In the genomic region with DNA sequence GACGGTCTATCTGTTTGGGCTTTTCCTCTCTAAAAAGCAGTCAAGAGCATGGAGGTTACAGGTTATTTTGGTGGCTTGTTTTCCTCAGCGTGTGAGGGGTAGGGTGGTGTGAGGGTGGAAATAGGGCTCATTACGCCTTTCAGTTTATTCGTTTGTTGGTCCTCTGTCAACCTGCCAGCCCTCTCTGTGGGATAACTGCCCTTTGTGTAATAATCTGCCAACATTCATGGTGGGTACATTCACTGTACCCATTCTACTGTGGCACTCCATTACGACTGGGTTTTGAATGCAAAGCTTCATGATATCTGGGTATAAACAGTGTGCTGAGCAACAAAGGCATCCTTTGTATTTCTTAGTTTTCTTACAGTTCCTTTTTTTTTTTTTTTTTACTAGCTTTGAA, we compare ENCODE assay signal across 16 cellular contexts.
A peak's percentile ranks its signal among the peaks of the same experiment; 100 is the strongest.
DNase-seq lines count a peak whose midpoint lies in the region; ATAC-seq and TF ChIP-seq lines count a peak whose summit lies in the region.
"Had no signal": no experiment of that assay in that cellular context is flagged by ENCODE, and none has a peak within 500 bp of the region (broad histone marks: within the 10 kb centered on the region; RNA-seq: fewer than 3 reads in every experiment).

No MANE protein-coding gene starts in this region.

- no peaks in the 10 kb centered on the region for H3K9me3 Mint-ChIP-seq in WTC11
- H3K9me3 Mint-ChIP-seq in glutamatergic neuron (ENCODE audit: unreplicated experiment): peaks cover 4% of the 10 kb centered on the region
- H3K9me3 Mint-ChIP-seq in activated CD4-positive, alpha-beta memory T cell treated with anti-CD3 and anti-CD28 coated beads, Interleukin-2, amount 10 ng/mL, durations not matched to agents 7 days and 5 days: no peaks in the 10 kb centered on the region
- H3K9me3 Mint-ChIP-seq: activated naive CD8-positive, alpha-beta T cell treated with anti-CD3 and anti-CD28 coated beads, Interleukin-2, amount 10 ng/mL, durations not matched to agents 7 days and 5 days; activated T-helper 1 cell treated with anti-CD3 and anti-CD28 coated beads, Interleukin-12 subunit alpha, Interleukin-12 subunit beta, Interleukin-2, Interleukin-4 antibody, amounts not matched to agents 30 ng/mL and 10 ng/mL and 1 ng/mL, durations not matched to agents 14 hours and 24 hours and 36 hours had no signal

- H3K4me3 Mint-ChIP-seq in WTC11 (peak overlapping the region; percentile 47), glutamatergic neuron (ENCODE audit: unreplicated experiment) (no peak overlapping the region)
- no peak overlapping the region for H3K4me3 Mint-ChIP-seq in activated CD4-positive, alpha-beta memory T cell treated with anti-CD3 and anti-CD28 coated beads, Interleukin-2, amount 10 ng/mL, durations not matched to agents 7 days and 5 days
- H3K4me3 Mint-ChIP-seq: activated naive CD8-positive, alpha-beta T cell treated with anti-CD3 and anti-CD28 coated beads, Interleukin-2, amount 10 ng/mL, durations not matched to agents 7 days and 5 days; activated T-helper 1 cell treated with anti-CD3 and anti-CD28 coated beads, Interleukin-12 subunit alpha, Interleukin-12 subunit beta, Interleukin-2, Interleukin-4 antibody, amounts not matched to agents 30 ng/mL and 10 ng/mL and 1 ng/mL, durations not matched to agents 14 hours and 24 hours and 36 hours; central memory CD8-positive, alpha-beta T cell; naive B cell; T-cell had no signal

- ATAC-seq in WTC11 (peak; percentile 70), HG02623 (IDR thresholded peaks at IDR 0.05; ENCODE audit: unreplicated experiment) (no peak)
- ATAC-seq: lower lobe of right lung, T-cell had no signal

- H3K27ac Mint-ChIP-seq in WTC11: peak overlapping the region; percentile 91
- peak overlapping the region; percentile 20 for H3K27ac Mint-ChIP-seq in glutamatergic neuron (ENCODE audit: unreplicated experiment)
- no peak overlapping the region for H3K27ac Mint-ChIP-seq in activated CD4-positive, alpha-beta memory T cell treated with anti-CD3 and anti-CD28 coated beads, Interleukin-2, amount 10 ng/mL, durations not matched to agents 7 days and 5 days
- H3K27ac Mint-ChIP-seq: activated naive CD8-positive, alpha-beta T cell treated with anti-CD3 and anti-CD28 coated beads, Interleukin-2, amount 10 ng/mL, durations not matched to agents 7 days and 5 days; activated T-helper 1 cell treated with anti-CD3 and anti-CD28 coated beads, Interleukin-12 subunit alpha, Interleukin-12 subunit beta, Interleukin-2, Interleukin-4 antibody, amounts not matched to agents 30 ng/mL and 10 ng/mL and 1 ng/mL, durations not matched to agents 14 hours and 24 hours and 36 hours; naive B cell; T-cell had no signal

- CTCF ChIA-PET in WTC11 (lab: Charles Lee): no interaction called here
- CTCF ChIA-PET in activated CD4-positive, alpha-beta memory T cell treated with anti-CD3 and anti-CD28 coated beads, Interleukin-2, amount 10 ng/mL, durations not matched to agents 7 days and 5 days (lab: Charles Lee): no interaction called here

- no peaks in the 10 kb centered on the region for H3K36me3 Mint-ChIP-seq in WTC11
- no peaks in the 10 kb centered on the region for H3K36me3 Mint-ChIP-seq in glutamatergic neuron (ENCODE audit: unreplicated experiment)
- no peaks in the 10 kb centered on the region for H3K36me3 Mint-ChIP-seq in activated CD4-positive, alpha-beta memory T cell treated with anti-CD3 and anti-CD28 coated beads, Interleukin-2, amount 10 ng/mL, durations not matched to agents 7 days and 5 days (ENCODE audit: low read depth)
- H3K36me3 Mint-ChIP-seq: activated naive CD8-positive, alpha-beta T cell treated with anti-CD3 and anti-CD28 coated beads, Interleukin-2, amount 10 ng/mL, durations not matched to agents 7 days and 5 days; naive B cell; T-cell had no signal

- POLR2A ChIA-PET in WTC11 (lab: Charles Lee): interaction anchor here (0.8 kb wide), 1 partner anchor 72 kb away, joined by 3 read pairs; no protein-coding TSS in a partner anchor
- POLR2A ChIA-PET in activated CD4-positive, alpha-beta memory T cell treated with anti-CD3 and anti-CD28 coated beads, Interleukin-2, amount 10 ng/mL, durations not matched to agents 7 days and 5 days (lab: Charles Lee): no interaction called here

- H3K4me1 Mint-ChIP-seq in WTC11 (peaks cover 42% of the 10 kb centered on the region), glutamatergic neuron (ENCODE audit: low read depth, unreplicated experiment) (peaks cover 24% of the 10 kb centered on the region)
- no peaks in the 10 kb centered on the region for H3K4me1 Mint-ChIP-seq in activated CD4-positive, alpha-beta memory T cell treated with anti-CD3 and anti-CD28 coated beads, Interleukin-2, amount 10 ng/mL, durations not matched to agents 7 days and 5 days
- H3K4me1 Mint-ChIP-seq: activated naive CD8-positive, alpha-beta T cell treated with anti-CD3 and anti-CD28 coated beads, Interleukin-2, amount 10 ng/mL, durations not matched to agents 7 days and 5 days; central memory CD8-positive, alpha-beta T cell; naive B cell; T-cell had no signal

- DNase-seq in NCI-H1092 treated with DMSO at 0.1 percent for 48 hours (lab: John Stamatoyannopoulos, UW) (peak; percentile 75), WTC11 (ENCODE audit: low spot score) (no peak), glutamatergic neuron (no peak), pons (ENCODE audit: low spot score) (peak; percentile 80), NCI-H187 (lab: John Stamatoyannopoulos, UW) (no peak)
- no peak for DNase-seq in activated CD8-positive, alpha-beta memory T cell treated with anti-CD3 and anti-CD28 coated beads, Interleukin-2, amount 50 U/mL, for 4 hours
- DNase-seq in activated CD4-positive, alpha-beta memory T cell treated with anti-CD3 and anti-CD28 coated beads, Interleukin-2, amount 10 ng/mL, durations not matched to agents 7 days and 5 days: no peak
- DNase-seq: activated naive CD8-positive, alpha-beta T cell treated with anti-CD3 and anti-CD28 coated beads, Interleukin-2, amount 10 ng/mL, durations not matched to agents 7 days and 5 days; lower lobe of right lung; naive B cell; NCI-H2171 treated with DMSO at 0.1 percent for 48 hours; T-cell; thyroid gland had no signal

- H3K27me3 Mint-ChIP-seq in WTC11 (ENCODE audit: low read depth) (no peaks in the 10 kb centered on the region), glutamatergic neuron (ENCODE audit: unreplicated experiment) (peaks cover 5% of the 10 kb centered on the region)
- H3K27me3 Mint-ChIP-seq in activated CD4-positive, alpha-beta memory T cell treated with anti-CD3 and anti-CD28 coated beads, Interleukin-2, amount 10 ng/mL, durations not matched to agents 7 days and 5 days: no peaks in the 10 kb centered on the region
- H3K27me3 Mint-ChIP-seq: activated naive CD8-positive, alpha-beta T cell treated with anti-CD3 and anti-CD28 coated beads, Interleukin-2, amount 10 ng/mL, durations not matched to agents 7 days and 5 days; central memory CD8-positive, alpha-beta T cell; naive B cell; T-cell had no signal

- no peak for TF ChIP-seq CTCF in WTC11 (IDR thresholded peaks at IDR 0.05)
- TF ChIP-seq CTCF in glutamatergic neuron (IDR thresholded peaks at IDR 0.05; ENCODE audit: partially characterized antibody, unreplicated experiment): no peak

TF ChIP-seq in WTC11, 78 proteins besides CTCF, POLR2A, EP300 and RAD21 (continues in another document):
- TF ChIP-seq, protein P1, sequence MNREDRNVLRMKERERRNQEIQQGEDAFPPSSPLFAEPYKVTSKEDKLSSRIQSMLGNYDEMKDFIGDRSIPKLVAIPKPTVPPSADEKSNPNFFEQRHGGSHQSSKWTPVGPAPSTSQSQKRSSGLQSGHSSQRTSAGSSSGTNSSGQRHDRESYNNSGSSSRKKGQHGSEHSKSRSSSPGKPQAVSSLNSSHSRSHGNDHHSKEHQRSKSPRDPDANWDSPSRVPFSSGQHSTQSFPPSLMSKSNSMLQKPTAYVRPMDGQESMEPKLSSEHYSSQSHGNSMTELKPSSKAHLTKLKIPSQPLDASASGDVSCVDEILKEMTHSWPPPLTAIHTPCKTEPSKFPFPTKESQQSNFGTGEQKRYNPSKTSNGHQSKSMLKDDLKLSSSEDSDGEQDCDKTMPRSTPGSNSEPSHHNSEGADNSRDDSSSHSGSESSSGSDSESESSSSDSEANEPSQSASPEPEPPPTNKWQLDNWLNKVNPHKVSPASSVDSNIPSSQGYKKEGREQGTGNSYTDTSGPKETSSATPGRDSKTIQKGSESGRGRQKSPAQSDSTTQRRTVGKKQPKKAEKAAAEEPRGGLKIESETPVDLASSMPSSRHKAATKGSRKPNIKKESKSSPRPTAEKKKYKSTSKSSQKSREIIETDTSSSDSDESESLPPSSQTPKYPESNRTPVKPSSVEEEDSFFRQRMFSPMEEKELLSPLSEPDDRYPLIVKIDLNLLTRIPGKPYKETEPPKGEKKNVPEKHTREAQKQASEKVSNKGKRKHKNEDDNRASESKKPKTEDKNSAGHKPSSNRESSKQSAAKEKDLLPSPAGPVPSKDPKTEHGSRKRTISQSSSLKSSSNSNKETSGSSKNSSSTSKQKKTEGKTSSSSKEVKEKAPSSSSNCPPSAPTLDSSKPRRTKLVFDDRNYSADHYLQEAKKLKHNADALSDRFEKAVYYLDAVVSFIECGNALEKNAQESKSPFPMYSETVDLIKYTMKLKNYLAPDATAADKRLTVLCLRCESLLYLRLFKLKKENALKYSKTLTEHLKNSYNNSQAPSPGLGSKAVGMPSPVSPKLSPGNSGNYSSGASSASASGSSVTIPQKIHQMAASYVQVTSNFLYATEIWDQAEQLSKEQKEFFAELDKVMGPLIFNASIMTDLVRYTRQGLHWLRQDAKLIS (CRISPR knock-in tag; IDR thresholded peaks at IDR 0.05; ENCODE audit: borderline replicate concordance): no peak
- TF ChIP-seq, protein P2, sequence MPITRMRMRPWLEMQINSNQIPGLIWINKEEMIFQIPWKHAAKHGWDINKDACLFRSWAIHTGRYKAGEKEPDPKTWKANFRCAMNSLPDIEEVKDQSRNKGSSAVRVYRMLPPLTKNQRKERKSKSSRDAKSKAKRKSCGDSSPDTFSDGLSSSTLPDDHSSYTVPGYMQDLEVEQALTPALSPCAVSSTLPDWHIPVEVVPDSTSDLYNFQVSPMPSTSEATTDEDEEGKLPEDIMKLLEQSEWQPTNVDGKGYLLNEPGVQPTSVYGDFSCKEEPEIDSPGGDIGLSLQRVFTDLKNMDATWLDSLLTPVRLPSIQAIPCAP (CRISPR knock-in tag; IDR thresholded peaks at IDR 0.05): no peak
- TF ChIP-seq, protein P3, sequence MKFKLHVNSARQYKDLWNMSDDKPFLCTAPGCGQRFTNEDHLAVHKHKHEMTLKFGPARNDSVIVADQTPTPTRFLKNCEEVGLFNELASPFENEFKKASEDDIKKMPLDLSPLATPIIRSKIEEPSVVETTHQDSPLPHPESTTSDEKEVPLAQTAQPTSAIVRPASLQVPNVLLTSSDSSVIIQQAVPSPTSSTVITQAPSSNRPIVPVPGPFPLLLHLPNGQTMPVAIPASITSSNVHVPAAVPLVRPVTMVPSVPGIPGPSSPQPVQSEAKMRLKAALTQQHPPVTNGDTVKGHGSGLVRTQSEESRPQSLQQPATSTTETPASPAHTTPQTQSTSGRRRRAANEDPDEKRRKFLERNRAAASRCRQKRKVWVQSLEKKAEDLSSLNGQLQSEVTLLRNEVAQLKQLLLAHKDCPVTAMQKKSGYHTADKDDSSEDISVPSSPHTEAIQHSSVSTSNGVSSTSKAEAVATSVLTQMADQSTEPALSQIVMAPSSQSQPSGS (CRISPR knock-in tag; IDR thresholded peaks at IDR 0.05; ENCODE audit: borderline replicate concordance, low read depth): no peak

Comparison
In these comparisons a context has a peak if more than half of its experiments do, and no peak if none do; other contexts are left out.
1. DNase-seq: peak in NCI-H1092 treated with DMSO at 0.1 percent for 48 hours (single experiment) and pons (single experiment); none in WTC11 (single experiment), glutamatergic neuron (single experiment), activated CD8-positive, alpha-beta memory T cell treated with anti-CD3 and anti-CD28 coated beads, Interleukin-2, amount 50 U/mL, for 4 hours (single experiment), NCI-H187 (0 of 2) and activated CD4-positive, alpha-beta memory T cell treated with anti-CD3 and anti-CD28 coated beads, Interleukin-2, amount 10 ng/mL, durations not matched to agents 7 days and 5 days (single experiment).